Comparison of ENCODE assay signal across 8 cellular contexts in genomic region chr4:122328893-122329292, GRCh38. TPM values are rescaled to one million over a fixed set of nuclear protein-coding genes. Genes with fewer than 3 reads are reported as not detected.
"Had no signal": no experiment of that assay in that cellular context is flagged by ENCODE, and none has a peak within 500 bp of the region (broad histone marks: within the 10 kb centered on the region; RNA-seq: fewer than 3 reads in every experiment).

No MANE protein-coding gene starts in this region.

- H3K4me3 ChIP-seq: GM12878 had no signal

- ATAC-seq: GM12878 had no signal

- FAIRE-seq: GM12878, GM12891, GM12892, GM18507, GM19239 had no signal

- DNase-seq: GDM1, GF-D8 had no signal

RNA-seq across cellular contexts. Expression of gene ADAD1, which starts 49.9 kb away (rescaled TPM):
- total RNA-seq: G401, GM12878 had no signal
- polyA plus RNA-seq: GM12878 had no signal
